In the genomic region with DNA sequence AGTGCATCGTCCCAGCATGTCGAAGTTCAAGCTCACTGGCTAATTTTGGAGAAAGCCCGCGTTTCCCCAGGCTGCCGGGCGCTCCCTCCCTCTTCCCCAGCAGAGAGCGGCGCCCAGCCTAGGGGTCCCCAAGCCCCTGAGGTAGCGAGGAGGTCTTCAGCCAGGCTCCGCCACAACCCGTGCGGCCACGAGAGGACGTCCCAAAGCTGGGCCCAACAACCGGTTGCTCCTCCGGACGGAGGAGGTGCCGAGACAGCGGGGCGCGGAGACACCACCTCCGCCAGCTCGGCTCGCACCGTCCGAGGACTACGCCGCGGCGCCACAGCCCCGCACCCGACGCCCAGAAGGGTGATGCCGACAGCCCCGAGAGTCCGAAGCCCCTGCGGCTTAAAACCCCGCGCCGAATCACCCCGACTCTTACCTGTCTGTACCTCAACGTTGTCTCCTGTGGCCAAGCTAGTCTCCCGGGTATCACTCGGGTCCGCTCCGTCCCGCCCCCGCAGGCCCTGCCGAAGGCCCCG, we compare ENCODE assay signal across 8 cellular contexts. TPM values are rescaled to one million over a fixed set of nuclear protein-coding genes. Genes with fewer than 3 reads are reported as not detected.
DNase-seq lines count a peak whose midpoint lies in the region; ATAC-seq, FAIRE-seq and TF ChIP-seq lines count a peak whose summit lies in the region.

A gene with protein sequence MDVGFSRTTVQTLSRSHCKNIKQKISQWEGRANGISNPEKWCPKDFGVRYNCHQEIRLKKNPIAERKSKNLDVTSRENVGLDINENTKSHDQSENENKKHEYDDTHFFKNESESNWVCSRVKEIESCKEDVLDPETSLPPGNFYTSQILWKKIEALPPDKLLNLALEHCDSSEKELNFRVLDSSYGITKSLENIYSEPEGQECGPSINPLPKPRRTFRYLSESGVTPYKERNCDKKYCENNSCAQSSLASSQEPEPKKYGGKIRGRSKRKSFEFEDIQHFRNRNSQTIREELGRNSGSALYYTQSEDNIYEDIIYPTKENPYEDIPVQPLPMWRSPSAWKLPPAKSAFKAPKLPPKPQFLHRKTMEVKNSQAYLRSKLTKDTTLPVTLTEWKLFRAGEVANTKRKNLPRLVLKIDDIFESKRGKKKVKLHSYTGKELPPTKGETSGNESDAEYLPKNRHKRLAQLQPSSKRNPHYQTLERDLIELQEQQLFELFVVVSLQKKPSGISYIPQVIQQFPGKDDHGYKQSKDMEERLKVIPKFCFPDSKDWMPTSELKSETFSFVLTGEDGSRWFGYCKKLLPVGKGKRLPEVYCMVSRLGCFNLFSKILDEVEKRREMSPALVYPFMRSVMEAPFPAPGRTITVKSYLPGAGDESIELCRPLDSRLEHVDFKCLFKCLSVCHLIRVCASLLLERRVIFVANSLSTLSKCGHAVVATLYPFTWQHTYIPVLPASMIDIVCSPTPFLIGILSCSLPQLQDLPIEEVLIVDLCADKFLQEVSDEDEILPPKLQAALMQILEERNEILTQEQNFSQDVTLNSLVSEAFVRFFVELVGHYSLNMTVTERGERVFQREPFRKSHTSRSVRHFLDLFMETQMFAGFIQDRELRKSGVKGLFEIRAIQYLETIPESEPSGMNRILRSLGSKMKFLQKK (minus strand): TSS at position 488 of the 521 bp plus-strand sequence. CDS start 44,065 bp downstream, outside the sequence.

- H2BK15ac ChIP-seq in IMR-90 (ENCODE audit: low read depth, low read length) (no peak within 1 kb of the TSS), mesenchymal stem cell (ENCODE audit: low read depth, poor library complexity, severe bottlenecking) (no peak within 1 kb of the TSS)

- H3K4me1 ChIP-seq in IMR-90 (ENCODE audit: control insufficient read depth, insufficient read depth, low read length) (no peaks in the 10 kb centered on the region), mesenchymal stem cell (ENCODE audit: control insufficient read depth, insufficient read depth, low read depth, low read length) (peaks cover 4% of the 10 kb centered on the region)

- H2BK5ac ChIP-seq in IMR-90 (ENCODE audit: low read depth, low read length, poor library complexity, severe bottlenecking) (peak within 1 kb of the TSS; percentile 35), mesenchymal stem cell (ENCODE audit: low read depth, low read length, poor library complexity, severe bottlenecking) (no peak within 1 kb of the TSS)

- H3K27me3 ChIP-seq in IMR-90 (ENCODE audit: control insufficient read depth, insufficient read depth, low read length), result peaks cover 3% of the 10 kb centered on the region
- H3K27me3 ChIP-seq in mesenchymal stem cell (ENCODE audit: control insufficient read depth in 1 of 2, insufficient read depth in 1 of 2, low read length in 2 of 2), result peaks cover 0 to 3% of the 10 kb centered on the region in 2 experiments

- H3K18ac ChIP-seq in IMR-90 (ENCODE audit: low read depth, low read length), result no peak within 1 kb of the TSS
- H3K18ac ChIP-seq in mesenchymal stem cell (ENCODE audit: low read depth in 1 of 2, low read length in 2 of 2), result peak within 1 kb of the TSS; percentile 2 to 46

- H4K8ac ChIP-seq in IMR-90 (ENCODE audit: low read depth in 2 of 2, low read length in 2 of 2) (peak within 1 kb of the TSS in 1 of 2 experiments; percentile 45; a peak in 1 of 4 replicates), mesenchymal stem cell (ENCODE audit: low read length) (peak within 1 kb of the TSS; percentile 5)

- DNase-seq in IMR-90 (no peak), cardiac fibroblast (ENCODE audit: low read depth in 2 of 2) (no peak), mesenchymal stem cell (no peak), urothelium cell line (ENCODE audit: low spot score) (peak; percentile 83), NCI-H226 (no peak), EL (no peak)

- FAIRE-seq in urothelium cell line (lab: Jason Lieb, UNC), result no peak

- peak within 1 kb of the TSS; percentile 92 for H3K4me3 ChIP-seq in IMR-90 (ENCODE audit: insufficient read depth, low read depth, low read length)
- peak within 1 kb of the TSS; percentile 75 to 80 for H3K4me3 ChIP-seq in cardiac fibroblast (replicated peaks in 1 of 2; ENCODE audit: low read depth in 2 of 2, low read length in 2 of 2)
- H3K4me3 ChIP-seq in mesenchymal stem cell (ENCODE audit: insufficient read depth in 1 of 2, low read depth in 1 of 2, low read length in 2 of 2), result peak within 1 kb of the TSS; percentile 88 to 95

- H4K91ac ChIP-seq in IMR-90 (ENCODE audit: insufficient read depth, low read depth, low read length) (no peak within 1 kb of the TSS), mesenchymal stem cell (ENCODE audit: low read length) (peak within 1 kb of the TSS; percentile 25)

- no peak for TF ChIP-seq RAD21 in IMR-90 (IDR thresholded peaks at IDR 0.05; ENCODE audit: low read length)

- TF ChIP-seq POLR2A in IMR-90 (IDR thresholded peaks at IDR 0.05; ENCODE audit: low read depth, low read length), result no peak

- peak within 1 kb of the TSS in 1 of 2 experiments; percentile 28 for H2BK12ac ChIP-seq in mesenchymal stem cell (ENCODE audit: low read length in 2 of 2)

- H3K23ac ChIP-seq in IMR-90 (ENCODE audit: low read depth, low read length) (peak within 1 kb of the TSS; percentile 34), mesenchymal stem cell (ENCODE audit: low read length in 2 of 2) (peak within 1 kb of the TSS in 1 of 2 experiments; percentile 67)

- in situ Hi-C loops in IMR-90 (cut with MboI; ENCODE audit: low sequenced_read_pairs), result no loop called here

- H3K4ac ChIP-seq in IMR-90 (ENCODE audit: low read depth, low read length) (peak within 1 kb of the TSS; percentile 40; the same call in 1 of the 2 replicates), mesenchymal stem cell (ENCODE audit: low read depth in 1 of 2, low read length in 2 of 2) (no peak within 1 kb of the TSS)

- H2AK9ac ChIP-seq in IMR-90 (replicated peaks; ENCODE audit: low read depth, low read length, poor library complexity), result peak within 1 kb of the TSS; percentile 45

- dilution Hi-C loops in IMR-90 (cut with HindIII; ENCODE audit: low sequenced_read_pairs, unreplicated experiment), result no loop called here

- no peak within 1 kb of the TSS for H4K5ac ChIP-seq in IMR-90 (ENCODE audit: low read depth, low read length)

- no peak within 1 kb of the TSS for H3K56ac ChIP-seq in IMR-90 (ENCODE audit: extremely low read depth, insufficient read depth, low read length)

- H3K79me1 ChIP-seq in IMR-90 (ENCODE audit: low read depth in 1 of 2, low read length in 2 of 2) (no peaks in the 10 kb centered on the region), mesenchymal stem cell (replicated peaks; ENCODE audit: low read length, poor library complexity, severe bottlenecking) (no peaks in the 10 kb centered on the region)

- no peak within 1 kb of the TSS for H2BK20ac ChIP-seq in IMR-90 (ENCODE audit: low read depth, low read length)

- H3K9me3 ChIP-seq in IMR-90 (ENCODE audit: control insufficient read depth, insufficient read depth, low read length), result no peaks in the 10 kb centered on the region
- no peaks in the 10 kb centered on the region for H3K9me3 ChIP-seq in mesenchymal stem cell (ENCODE audit: control insufficient read depth, low read length)

- BruUV-seq in IMR-90 (replicated peaks; lab: Mats Ljungman, UMichigan), result no TSS peak

- H3K4me2 ChIP-seq in IMR-90 (ENCODE audit: low read depth, low read length) (peak within 1 kb of the TSS; percentile 97), mesenchymal stem cell (ENCODE audit: low read length, poor library complexity, severe bottlenecking) (peak within 1 kb of the TSS; percentile 84)

- POLR2A ChIA-PET in IMR-90 (lab: Charles Lee; ENCODE audit: unreplicated experiment), result no interaction called here

- ATAC-seq in GM18498 (IDR thresholded peaks at IDR 0.05; ENCODE audit: unreplicated experiment) (peak; percentile 70), GM21717 (IDR thresholded peaks at IDR 0.05; ENCODE audit: unreplicated experiment) (peak; percentile 68), IMR-90 (ENCODE audit: low read depth) (peak; percentile 72)

- no peak within 1 kb of the TSS; the same call in 1 of the 2 replicates for H3K27ac ChIP-seq in IMR-90 (ENCODE audit: insufficient read depth, low read length)
- H3K27ac ChIP-seq in mesenchymal stem cell (ENCODE audit: low read length, poor library complexity, severe bottlenecking), result no peak within 1 kb of the TSS

- intact Hi-C loops in IMR-90 (cut with micrococcal nuclease), result loop anchor here (2.0 to 5.0 kb wide), 4 partner anchors 52 to 691 kb away; partner anchors contain the start of genes BCAS2 and OLFML3

- WGBS in IMR-90 (ENCODE audit: extremely low coverage in 2 of 2, insufficient read length in 1 of 2), 2 experiments, result 0% methylated on average over 12 of the region's 50 CpGs; no CpG with 5 or more reads in 1 of the 2 experiments
- under 1% methylated on average over 40 of the region's 50 CpGs for WGBS in mesenchymal stem cell

- no peak for TF ChIP-seq CTCF in IMR-90 (conservative IDR thresholded peaks at IDR 0.05; ENCODE audit: low read depth, low read length)
- peak; percentile 1 for TF ChIP-seq CTCF in cardiac fibroblast (IDR thresholded peaks at IDR 0.05; ENCODE audit: low read depth, low read length)

- H2BK120ac ChIP-seq in IMR-90 (ENCODE audit: low read depth, low read length), result peak within 1 kb of the TSS; percentile 9; the same call in 1 of the 2 replicates
- H2BK120ac ChIP-seq in mesenchymal stem cell (ENCODE audit: low read depth, low read length), result no peak within 1 kb of the TSS

- 0 out of 2 replicates have a peak, but pooled peaks cover 3% of the 10 kb centered on the region for H3K9me1 ChIP-seq in IMR-90 (ENCODE audit: insufficient read depth, low read length)

- peak within 1 kb of the TSS; percentile 58 for H3K9ac ChIP-seq in IMR-90 (ENCODE audit: low read depth, low read length)
- peak within 1 kb of the TSS; percentile 91 for H3K9ac ChIP-seq in mesenchymal stem cell (ENCODE audit: low read length)

- no peaks in the 10 kb centered on the region for H4K20me1 ChIP-seq in IMR-90 (ENCODE audit: insufficient read depth, low read length)

- CTCF ChIA-PET in IMR-90 (lab: Yijun Ruan, JAX), result interaction anchor here (0.8 to 1.0 kb wide), 2 partner anchors 47 to 57 kb away, joined by 3 read pairs; partner anchors contain the start of gene NRAS

- H2AFZ ChIP-seq in IMR-90 (replicated peaks; ENCODE audit: low read length, poor library complexity) (peak within 1 kb of the TSS; percentile 96), mesenchymal stem cell (ENCODE audit: low read depth, low read length) (peak within 1 kb of the TSS; percentile 97)

- H3K36me3 ChIP-seq in IMR-90 (ENCODE audit: control insufficient read depth, insufficient read depth, low read length) (no peaks in the 10 kb centered on the region), mesenchymal stem cell (ENCODE audit: control insufficient read depth in 1 of 2, insufficient read depth in 2 of 2, low read depth in 1 of 2, low read length in 2 of 2) (no peaks in the 10 kb centered on the region)

- H3K14ac ChIP-seq in IMR-90 (replicated peaks; ENCODE audit: low read depth, low read length) (0 out of 2 replicates have a peak within 1 kb of the TSS, but pooled peaks have one; percentile 30), mesenchymal stem cell (ENCODE audit: low read length in 2 of 2) (peak within 1 kb of the TSS in 1 of 2 experiments; percentile 86)

- H2AK5ac ChIP-seq in IMR-90 (ENCODE audit: low read depth, low read length), result no peak within 1 kb of the TSS
- no peak within 1 kb of the TSS for H2AK5ac ChIP-seq in mesenchymal stem cell (ENCODE audit: low read length, severe bottlenecking)

RNA-seq across cellular contexts. Expression of the gene that starts here (rescaled TPM):
- 2.2 and 3.1 TPM in 2 replicates for total RNA-seq in IMR-90 (2012; rRNA removed)
- 0.53 and 0.58 TPM in 2 replicates for polyA plus RNA-seq in IMR-90 (2012; rRNA removed)
- 0.08 and 0.13 TPM in 2 replicates for polyA plus RNA-seq in IMR-90 (2012; cell fraction: cytosol; rRNA removed)
- polyA plus RNA-seq in IMR-90 (2012; cell fraction: nucleus; rRNA removed; ENCODE audit: low replicate concordance), result 0.29 and 1.9 TPM in 2 replicates
- polyA plus RNA-seq in mesenchymal stem cell (2013, experiment 1 of 2), result 0.36 TPM
- 0.29 TPM for polyA plus RNA-seq in mesenchymal stem cell (2013, experiment 2 of 2)
